16 cellular contexts compared by ENCODE assay signal in genomic region chr2:35454966-35455638, GRCh38.
DNase-seq lines count a peak whose midpoint lies in the region; ATAC-seq, FAIRE-seq and TF ChIP-seq lines count a peak whose summit lies in the region.
"Had no signal": no experiment of that assay in that cellular context is flagged by ENCODE, and none has a peak within 500 bp of the region (broad histone marks: within the 10 kb centered on the region; RNA-seq: fewer than 3 reads in every experiment).

No MANE protein-coding gene starts in this region.

- TF ChIP-seq CTCF in GM20000 (IDR thresholded peaks at IDR 0.05; ENCODE audit: extremely low read depth, missing control alignments) (peak; percentile 0), bronchial epithelial cell (IDR thresholded peaks at IDR 0.05; ENCODE audit: insufficient read depth, low read length, severe bottlenecking) (no peak), progenitor cell of endocrine pancreas (IDR thresholded peaks at IDR 0.05; ENCODE audit: unreplicated experiment) (peak; percentile 31), thyroid gland (IDR thresholded peaks at IDR 0.05) (no peak)

- H3K27me3 Mint-ChIP-seq in progenitor cell of endocrine pancreas: no peaks in the 10 kb centered on the region
- H3K27me3 Mint-ChIP-seq: activated CD8-positive, alpha-beta memory T cell treated with anti-CD3 and anti-CD28 coated beads, Interleukin-2, amount 10 ng/mL, durations not matched to agents 7 days and 5 days had no signal

- no peak overlapping the region for H3K27ac Mint-ChIP-seq in progenitor cell of endocrine pancreas
- H3K27ac Mint-ChIP-seq: activated CD8-positive, alpha-beta memory T cell treated with anti-CD3 and anti-CD28 coated beads, Interleukin-2, amount 10 ng/mL, durations not matched to agents 7 days and 5 days had no signal

- H3K36me3 ChIP-seq in bronchial epithelial cell (ENCODE audit: control insufficient read depth, insufficient read depth, low read length) (no peaks in the 10 kb centered on the region), thyroid gland (no peaks in the 10 kb centered on the region)

- FAIRE-seq in bronchial epithelial cell (lab: Jason Lieb, UNC): no peak

- H3K27ac ChIP-seq in thyroid gland: no peak overlapping the region
- H3K27ac ChIP-seq: HL-60, SK-N-MC had no signal

- no peak for ATAC-seq in GM21526 (IDR thresholded peaks at IDR 0.05; ENCODE audit: low FRiP score, unreplicated experiment)
- ATAC-seq: activated CD8-positive, alpha-beta memory T cell treated with anti-CD3 and anti-CD28 coated beads, Interleukin-2, amount 10 ng/mL, durations not matched to agents 7 days and 5 days; left ventricle myocardium superior; right cardiac atrium had no signal

- H3K27me3 ChIP-seq in bronchial epithelial cell (ENCODE audit: control insufficient read depth, insufficient read depth, low read length) (no peaks in the 10 kb centered on the region), thyroid gland (no peaks in the 10 kb centered on the region)

- H3K9me3 Mint-ChIP-seq in progenitor cell of endocrine pancreas (ENCODE audit: low read depth): no peaks in the 10 kb centered on the region

- peaks cover 7% of the 10 kb centered on the region for H3K4me1 Mint-ChIP-seq in progenitor cell of endocrine pancreas (ENCODE audit: low read depth)
- H3K4me1 Mint-ChIP-seq: activated CD8-positive, alpha-beta memory T cell treated with anti-CD3 and anti-CD28 coated beads, Interleukin-2, amount 10 ng/mL, durations not matched to agents 7 days and 5 days had no signal

- H3K4me3 ChIP-seq in bronchial epithelial cell (ENCODE audit: low read depth, low read length) (no peak overlapping the region), thyroid gland (replicated peaks in 1 of 3) (no peak overlapping the region)
- H3K4me3 ChIP-seq: SK-N-MC had no signal

- TF ChIP-seq POLR2A in thyroid gland (IDR thresholded peaks at IDR 0.05): no peak

- H3K4me3 Mint-ChIP-seq in progenitor cell of endocrine pancreas (ENCODE audit: low read depth): no peak overlapping the region
- H3K4me3 Mint-ChIP-seq: activated CD8-positive, alpha-beta memory T cell treated with anti-CD3 and anti-CD28 coated beads, Interleukin-2, amount 10 ng/mL, durations not matched to agents 7 days and 5 days had no signal

- DNase-seq in GM20000 (ENCODE audit: low spot score) (no peak), NCI-H82 treated with DMSO at 0.1 percent for 48 hours (lab: John Stamatoyannopoulos, UW; ENCODE audit: unreplicated experiment) (peak; percentile 67), bronchial epithelial cell (ENCODE audit: low read depth) (peak; percentile 17), progenitor cell of endocrine pancreas (ENCODE audit: low spot score, unreplicated experiment) (no peak), AG20443 (ENCODE audit: low spot score) (no peak), NK-92 (lab: John Stamatoyannopoulos, UW; ENCODE audit: unreplicated experiment) (no peak), thyroid gland (no peak)
- DNase-seq: activated CD8-positive, alpha-beta memory T cell treated with anti-CD3 and anti-CD28 coated beads, Interleukin-2, amount 10 ng/mL, durations not matched to agents 7 days and 5 days; amygdala; DMS79 treated with DMSO at 0.1 percent for 48 hours; left ventricle myocardium superior; NCI-H1930; right cardiac atrium had no signal

- WGBS in thyroid gland, 2 donors: 78 to 88% methylated on average over 3 of the region's 3 CpGs

- no peaks in the 10 kb centered on the region for H3K4me1 ChIP-seq in thyroid gland

- no peaks in the 10 kb centered on the region for H3K9me3 ChIP-seq in thyroid gland

- intact Hi-C loops in thyroid gland (cut with DNase I): no loop called here

- H3K36me3 Mint-ChIP-seq in progenitor cell of endocrine pancreas (ENCODE audit: insufficient read depth): no peaks in the 10 kb centered on the region
- H3K36me3 Mint-ChIP-seq: activated CD8-positive, alpha-beta memory T cell treated with anti-CD3 and anti-CD28 coated beads, Interleukin-2, amount 10 ng/mL, durations not matched to agents 7 days and 5 days had no signal

Comparison
In these comparisons a context has a peak if more than half of its experiments do, and no peak if none do; other contexts are left out.
1. DNase-seq: peak in NCI-H82 treated with DMSO at 0.1 percent for 48 hours (single experiment) and bronchial epithelial cell (single experiment); none in GM20000 (single experiment), progenitor cell of endocrine pancreas (single experiment), AG20443 (single experiment), NK-92 (single experiment) and thyroid gland (0 of 2).
2. CTCF ChIP-seq: peak in GM20000 (single experiment) and progenitor cell of endocrine pancreas (single experiment); none in bronchial epithelial cell (single experiment) and thyroid gland (0 of 6).